In genomic region chr17:79182176-79183160, GRCh38 we compare ENCODE assay signal across 23 cellular contexts.
A peak's percentile ranks its signal among the peaks of the same experiment; 100 is the strongest.
DNase-seq lines count a peak whose midpoint lies in the region; TF ChIP-seq lines count a peak whose summit lies in the region.
"Had no signal": no experiment of that assay in that cellular context is flagged by ENCODE, and none has a peak within 500 bp of the region (broad histone marks: within the 10 kb centered on the region; RNA-seq: fewer than 3 reads in every experiment).

No MANE protein-coding gene starts in this region.

- peak overlapping the region; percentile 54 for H3K4me3 Mint-ChIP-seq in endothelial cell (ENCODE audit: unreplicated experiment)
- peak overlapping the region; percentile 64 for H3K4me3 Mint-ChIP-seq in type B pancreatic cell
- H3K4me3 Mint-ChIP-seq: activated CD8-positive, alpha-beta memory T cell treated with anti-CD3 and anti-CD28 coated beads, Interleukin-2, amount 10 ng/mL, durations not matched to agents 7 days and 5 days; CD4-positive, CD25-positive, alpha-beta regulatory T cell; natural killer cell treated with Interleukin-12 subunit alpha and Interleukin-12 subunit beta and Interleukin-15 and Interleukin-18, amount 100 ng/mL, for 72 hours; stimulated activated effector memory CD8-positive, alpha-beta T cell treated with anti-CD3 and anti-CD28 coated beads, Interleukin-12 subunit alpha, Interleukin-12 subunit beta, amount 100 ng/mL, for 72 hours had no signal

- peak overlapping the region; percentile 25 for H3K18ac ChIP-seq in mesendoderm (ENCODE audit: low read length)

- no peaks in the 10 kb centered on the region for H3K9me3 ChIP-seq in HUES6 (ENCODE audit: control insufficient read depth, insufficient read depth, low read depth, low read length)
- H3K9me3 ChIP-seq: adrenal gland, HAP-1, heart left ventricle, Peyer's patch, prostate gland had no signal

- H3K4me1 ChIP-seq in HUES6 (ENCODE audit: control insufficient read depth, insufficient read depth, low read length) (peaks cover 12% of the 10 kb centered on the region; the same call in 1 of the 2 replicates), mesendoderm (ENCODE audit: control insufficient read depth, low read depth, low read length) (no peaks in the 10 kb centered on the region)
- H3K4me1 ChIP-seq: adrenal gland, HAP-1, Peyer's patch had no signal

- no peak overlapping the region for H3K27ac ChIP-seq in HUES6 (ENCODE audit: low read depth, low read length)
- H3K27ac ChIP-seq in mesendoderm (ENCODE audit: low read depth, low read length), result no peak overlapping the region
- H3K27ac ChIP-seq: adrenal gland, heart left ventricle, Peyer's patch, prostate gland had no signal

- peak overlapping the region; percentile 37; the same call in 1 of the 2 replicates for H3K4me3 ChIP-seq in HUES6 (ENCODE audit: low read depth, low read length)
- H3K4me3 ChIP-seq in mesendoderm (ENCODE audit: low read length), result no peak overlapping the region
- H3K4me3 ChIP-seq: adrenal gland, HAP-1, K562, Peyer's patch had no signal

- no peaks in the 10 kb centered on the region for H3K36me3 Mint-ChIP-seq in endothelial cell (ENCODE audit: low read depth, unreplicated experiment)
- H3K36me3 Mint-ChIP-seq in type B pancreatic cell, result no peaks in the 10 kb centered on the region
- H3K36me3 Mint-ChIP-seq: activated CD8-positive, alpha-beta memory T cell treated with anti-CD3 and anti-CD28 coated beads, Interleukin-2, amount 10 ng/mL, durations not matched to agents 7 days and 5 days; CD4-positive, CD25-positive, alpha-beta regulatory T cell; natural killer cell treated with Interleukin-12 subunit alpha and Interleukin-12 subunit beta and Interleukin-15 and Interleukin-18, amount 100 ng/mL, for 72 hours; stimulated activated effector memory CD8-positive, alpha-beta T cell treated with anti-CD3 and anti-CD28 coated beads, Interleukin-12 subunit alpha, Interleukin-12 subunit beta, amount 100 ng/mL, for 72 hours had no signal

- H3K27me3 ChIP-seq in HUES6 (ENCODE audit: control insufficient read depth, insufficient read depth, low read length) (peaks cover 77% of the 10 kb centered on the region), mesendoderm (ENCODE audit: insufficient read depth, low read length, poor library complexity) (no peaks in the 10 kb centered on the region)

- no peak overlapping the region for H4K8ac ChIP-seq in mesendoderm (ENCODE audit: low read depth, low read length)

- no peak overlapping the region for H3K23ac ChIP-seq in mesendoderm (ENCODE audit: low read length)

- peak overlapping the region; percentile 22 for H3K4ac ChIP-seq in mesendoderm (ENCODE audit: low read depth, low read length)

- H3K27me3 Mint-ChIP-seq in endothelial cell (ENCODE audit: unreplicated experiment) (peaks cover 15% of the 10 kb centered on the region), type B pancreatic cell (peaks cover 89% of the 10 kb centered on the region)

- H3K27ac Mint-ChIP-seq in endothelial cell (ENCODE audit: unreplicated experiment), result no peak overlapping the region
- no peak overlapping the region for H3K27ac Mint-ChIP-seq in type B pancreatic cell
- H3K27ac Mint-ChIP-seq: activated CD8-positive, alpha-beta memory T cell treated with anti-CD3 and anti-CD28 coated beads, Interleukin-2, amount 10 ng/mL, durations not matched to agents 7 days and 5 days; CD4-positive, CD25-positive, alpha-beta regulatory T cell; natural killer cell treated with Interleukin-12 subunit alpha and Interleukin-12 subunit beta and Interleukin-15 and Interleukin-18, amount 100 ng/mL, for 72 hours; stimulated activated effector memory CD8-positive, alpha-beta T cell treated with anti-CD3 and anti-CD28 coated beads, Interleukin-12 subunit alpha, Interleukin-12 subunit beta, amount 100 ng/mL, for 72 hours had no signal

- H3K9ac ChIP-seq in HUES6 (ENCODE audit: low read length) (no peak overlapping the region), mesendoderm (ENCODE audit: low read length) (no peak overlapping the region)

- DNase-seq in endothelial cell (ENCODE audit: low spot score), result no peak
- DNase-seq in mesendoderm, result no peak
- DNase-seq in type B pancreatic cell (ENCODE audit: extremely low spot score, unreplicated experiment), result no peak
- no peak for DNase-seq in Kasumi-1 (lab: John Stamatoyannopoulos, UW)
- DNase-seq in stimulated activated naive CD4-positive, alpha-beta T cell (lab: John Stamatoyannopoulos, UW), result no peak
- no peak for DNase-seq in DMS53 (lab: John Stamatoyannopoulos, UW)
- DNase-seq: activated CD4-positive, alpha-beta T cell treated with anti-CD3 and anti-CD28 coated beads, Interleukin-2, amount 50 U/mL, for 1 hour; activated CD8-positive, alpha-beta memory T cell treated with anti-CD3 and anti-CD28 coated beads, Interleukin-2, amount 10 ng/mL, durations not matched to agents 7 days and 5 days; activated naive CD4-positive, alpha-beta T cell treated with Interleukin-2 at 50 U/mL for 16 hours; adrenal gland; heart left ventricle; NCI-H2029; Peyer's patch; SIG-M5; stimulated activated CD4-positive, alpha-beta T cell treated with anti-CD3 and anti-CD28 coated beads, Interleukin-4, amount 100 ng/mL, for 24 hours; T-helper 9 cell had no signal

- H3K4me2 ChIP-seq in mesendoderm (ENCODE audit: low read length), result peak overlapping the region; percentile 27

- no peak overlapping the region for H2BK5ac ChIP-seq in mesendoderm (ENCODE audit: low read length)

- no peak overlapping the region for H2BK15ac ChIP-seq in mesendoderm (replicated peaks; ENCODE audit: low read depth)

- H2AK5ac ChIP-seq in mesendoderm (ENCODE audit: low read length), result no peak overlapping the region

- H3K4me1 Mint-ChIP-seq in endothelial cell (ENCODE audit: unreplicated experiment) (no peaks in the 10 kb centered on the region), type B pancreatic cell (ENCODE audit: unreplicated experiment) (no peaks in the 10 kb centered on the region)
- H3K4me1 Mint-ChIP-seq: stimulated activated effector memory CD8-positive, alpha-beta T cell treated with anti-CD3 and anti-CD28 coated beads, Interleukin-12 subunit alpha, Interleukin-12 subunit beta, amount 100 ng/mL, for 72 hours had no signal

- H3K79me2 ChIP-seq in mesendoderm (ENCODE audit: control insufficient read depth, insufficient read depth, low read length), result no peaks in the 10 kb centered on the region

- H2BK120ac ChIP-seq in mesendoderm (ENCODE audit: low read depth, low read length), result no peak overlapping the region

- H3K56ac ChIP-seq in mesendoderm (ENCODE audit: low read length), result peak overlapping the region; percentile 60

- H3K9me3 Mint-ChIP-seq in endothelial cell (ENCODE audit: unreplicated experiment), result no peaks in the 10 kb centered on the region
- no peaks in the 10 kb centered on the region for H3K9me3 Mint-ChIP-seq in type B pancreatic cell
- H3K9me3 Mint-ChIP-seq: CD4-positive, CD25-positive, alpha-beta regulatory T cell; natural killer cell treated with Interleukin-12 subunit alpha and Interleukin-12 subunit beta and Interleukin-15 and Interleukin-18, amount 100 ng/mL, for 72 hours; stimulated activated effector memory CD8-positive, alpha-beta T cell treated with anti-CD3 and anti-CD28 coated beads, Interleukin-12 subunit alpha, Interleukin-12 subunit beta, amount 100 ng/mL, for 72 hours had no signal

- H3K36me3 ChIP-seq in HUES6 (ENCODE audit: control insufficient read depth, insufficient read depth, low read length), result no peaks in the 10 kb centered on the region
- no peaks in the 10 kb centered on the region for H3K36me3 ChIP-seq in mesendoderm (ENCODE audit: control insufficient read depth, insufficient read depth, low read length)
- H3K36me3 ChIP-seq: adrenal gland, HAP-1, heart left ventricle, Peyer's patch, prostate gland had no signal

- H4K5ac ChIP-seq in mesendoderm (ENCODE audit: low read length), result no peak overlapping the region

- TF ChIP-seq CTCF in endothelial cell (IDR thresholded peaks at IDR 0.05; ENCODE audit: unreplicated experiment) (no peak), type B pancreatic cell (conservative IDR thresholded peaks at IDR 0.05) (no peak)

- WGBS in mesendoderm (ENCODE audit: extremely low coverage, insufficient coverage, low lambda C conversion rate), result no CpG with 5 or more reads among the region's 90 CpGs

- H3K79me1 ChIP-seq in mesendoderm (ENCODE audit: low read length), result no peaks in the 10 kb centered on the region
